In the genomic region with DNA sequence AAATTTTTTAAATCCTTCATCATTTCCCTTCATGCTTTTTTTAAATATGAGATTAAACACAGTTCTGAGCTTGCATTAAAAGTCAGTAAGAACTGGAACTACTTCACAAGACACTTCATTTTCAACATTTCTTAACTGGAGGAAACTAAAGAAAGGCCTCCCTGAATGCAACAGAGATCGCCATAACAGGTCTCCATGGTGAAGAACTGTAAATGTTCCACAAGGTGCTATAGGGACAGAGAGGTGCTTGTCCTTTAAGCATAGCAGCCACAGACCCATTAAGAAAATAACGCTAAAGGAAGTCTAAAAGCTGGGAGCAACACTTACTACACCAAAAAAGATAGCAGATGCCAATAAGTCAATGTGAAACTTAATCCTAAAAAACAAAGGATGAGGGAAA, we compare ENCODE assay signal across 7 cellular contexts. TPM values are rescaled to one million over a fixed set of nuclear protein-coding genes. Genes with fewer than 3 reads are reported as not detected.
DNase-seq lines count a peak whose midpoint lies in the region; ATAC-seq and TF ChIP-seq lines count a peak whose summit lies in the region.

No MANE protein-coding gene starts in this region.

- H4K20me1 ChIP-seq in KMS-11 (ENCODE audit: insufficient read depth), result no peaks in the 10 kb centered on the region

- H3K4me1 ChIP-seq in KMS-11 (ENCODE audit: low read depth, poor library complexity, severe bottlenecking) (peaks cover 22% of the 10 kb centered on the region), muscle layer of duodenum (ENCODE audit: control insufficient read depth in 1 of 2, insufficient read depth in 2 of 2, low read length in 2 of 2) (peaks cover 5 to 35% of the 10 kb centered on the region in 2 donors)

- H3K27ac ChIP-seq in KMS-11 (no peak overlapping the region), muscle layer of duodenum (ENCODE audit: low read length) (peak overlapping the region; percentile 53)

- 0 out of 2 replicates have a peak overlapping the region, but pooled peaks have one; percentile 2 for H3K4me2 ChIP-seq in KMS-11

- DNase-seq in NCI-H748 treated with DMSO at 0.1 percent for 48 hours (lab: John Stamatoyannopoulos, UW) (no peak), endothelial cell (ENCODE audit: low spot score) (no peak)

- H3K4me3 ChIP-seq in KMS-11 (IDR thresholded peaks at IDR 0.05; ENCODE audit: insufficient read depth, low read depth, low read length), result no peak overlapping the region
- H3K4me3 ChIP-seq in muscle layer of duodenum (ENCODE audit: low read depth in 1 of 2, low read length in 2 of 2), result peak overlapping the region in 1 of 2 donors; percentile 8

- H3K36me3 Mint-ChIP-seq in stimulated activated memory B cell treated with anti-CD40 and anti-IgM and Interleukin-4, amounts not matched to agents 10 μg/mL and 1 μg/mL and 100 μg/mL, for 72 hours, result peaks cover 11% of the 10 kb centered on the region
- H3K36me3 Mint-ChIP-seq in endothelial cell (ENCODE audit: low read depth, unreplicated experiment), result peaks cover 6% of the 10 kb centered on the region

- no peaks in the 10 kb centered on the region for H3K27me3 Mint-ChIP-seq in stimulated activated memory B cell treated with anti-CD40 and anti-IgM and Interleukin-4, amounts not matched to agents 10 μg/mL and 1 μg/mL and 100 μg/mL, for 72 hours
- no peaks in the 10 kb centered on the region for H3K27me3 Mint-ChIP-seq in endothelial cell (ENCODE audit: unreplicated experiment)

- no peak overlapping the region for H3K27ac Mint-ChIP-seq in stimulated activated memory B cell treated with anti-CD40 and anti-IgM and Interleukin-4, amounts not matched to agents 10 μg/mL and 1 μg/mL and 100 μg/mL, for 72 hours
- no peak overlapping the region for H3K27ac Mint-ChIP-seq in endothelial cell (ENCODE audit: unreplicated experiment)

- H3K9me3 Mint-ChIP-seq in stimulated activated memory B cell treated with anti-CD40 and anti-IgM and Interleukin-4, amounts not matched to agents 10 μg/mL and 1 μg/mL and 100 μg/mL, for 72 hours, result no peaks in the 10 kb centered on the region
- H3K9me3 Mint-ChIP-seq in endothelial cell (ENCODE audit: unreplicated experiment), result no peaks in the 10 kb centered on the region

- no peak overlapping the region for H2AFZ ChIP-seq in KMS-11 (ENCODE audit: low read depth)

- H3K27me3 ChIP-seq in KMS-11 (ENCODE audit: insufficient read depth, low read depth), result no peaks in the 10 kb centered on the region
- no peaks in the 10 kb centered on the region for H3K27me3 ChIP-seq in muscle layer of duodenum (ENCODE audit: low read depth, low read length)

- H3K4me3 Mint-ChIP-seq in stimulated activated memory B cell treated with anti-CD40 and anti-IgM and Interleukin-4, amounts not matched to agents 10 μg/mL and 1 μg/mL and 100 μg/mL, for 72 hours, result no peak overlapping the region
- no peak overlapping the region for H3K4me3 Mint-ChIP-seq in endothelial cell (ENCODE audit: unreplicated experiment)

- peaks cover 91% of the 10 kb centered on the region for H3K79me2 ChIP-seq in KMS-11 (ENCODE audit: insufficient read depth, low read depth)

- no peak overlapping the region for H3K9ac ChIP-seq in KMS-11

- H3K9me3 ChIP-seq in muscle layer of duodenum (ENCODE audit: control insufficient read depth in 1 of 2, low read length in 2 of 2), result no peaks in the 10 kb centered on the region

- no peak for TF ChIP-seq CTCF in KMS-11 (conservative IDR thresholded peaks at IDR 0.05; ENCODE audit: low read depth, low read length)
- TF ChIP-seq CTCF in endothelial cell (IDR thresholded peaks at IDR 0.05; ENCODE audit: unreplicated experiment), result no peak

- ATAC-seq in GM18867 (IDR thresholded peaks at IDR 0.05; ENCODE audit: unreplicated experiment) (peak; percentile 38), GM21576 (IDR thresholded peaks at IDR 0.05; ENCODE audit: unreplicated experiment) (peak; percentile 38)
- ATAC-seq in stimulated activated memory B cell treated with anti-CD40 and anti-IgM and Interleukin-4, amounts not matched to agents 10 μg/mL and 1 μg/mL and 100 μg/mL, for 72 hours, result no peak

- H3K36me3 ChIP-seq in KMS-11 (ENCODE audit: insufficient read depth) (no peaks in the 10 kb centered on the region), muscle layer of duodenum (ENCODE audit: control insufficient read depth in 1 of 2, insufficient read depth in 2 of 2, low read length in 2 of 2) (no peaks in the 10 kb centered on the region)

- H3K4me1 Mint-ChIP-seq in stimulated activated memory B cell treated with anti-CD40 and anti-IgM and Interleukin-4, amounts not matched to agents 10 μg/mL and 1 μg/mL and 100 μg/mL, for 72 hours, result peaks cover 57% of the 10 kb centered on the region
- no peaks in the 10 kb centered on the region for H3K4me1 Mint-ChIP-seq in endothelial cell (ENCODE audit: unreplicated experiment)

RNA-seq across cellular contexts. Expression of a gene that starts 8.5 kb away (rescaled TPM):
- 22.9 TPM for total RNA-seq in endothelial cell (ENCODE audit: unreplicated experiment)
